In genomic region chr12:39620664-39621658, GRCh38 we compare ENCODE assay signal across 8 cellular contexts. TPM values are rescaled to one million over a fixed set of nuclear protein-coding genes. Genes with fewer than 3 reads are reported as not detected.
DNase-seq lines count a peak whose midpoint lies in the region; ATAC-seq and TF ChIP-seq lines count a peak whose summit lies in the region.

No MANE protein-coding gene starts in this region.

- H3K4me3 ChIP-seq in SK-N-MC (peak overlapping the region; percentile 81), uterus (peak overlapping the region; percentile 43 to 46)

- H3K9me3 Mint-ChIP-seq in chondrocyte (ENCODE audit: low read depth): no peaks in the 10 kb centered on the region
- no peaks in the 10 kb centered on the region for H3K9me3 Mint-ChIP-seq in nephron

- H3K36me3 Mint-ChIP-seq in chondrocyte (ENCODE audit: low read depth) (no peaks in the 10 kb centered on the region), nephron (ENCODE audit: low read depth) (no peaks in the 10 kb centered on the region)

- peak; percentile 41 for ATAC-seq in GM18502 (IDR thresholded peaks at IDR 0.05; ENCODE audit: poor library complexity, unreplicated experiment)
- peak; percentile 32 for ATAC-seq in HG02623 (IDR thresholded peaks at IDR 0.05; ENCODE audit: unreplicated experiment)

- TF ChIP-seq CTCF in chondrocyte (IDR thresholded peaks at IDR 0.05) (no peak), nephron (IDR thresholded peaks at IDR 0.05; ENCODE audit: unreplicated experiment in 3 of 3) (no peak), uterus (IDR thresholded peaks at IDR 0.05) (no peak)

- no peaks in the 10 kb centered on the region for H3K27me3 ChIP-seq in uterus

- TF ChIP-seq POLR2A in uterus (IDR thresholded peaks at IDR 0.05): no peak

- H3K27me3 Mint-ChIP-seq in chondrocyte (ENCODE audit: low read depth): peaks cover 2% of the 10 kb centered on the region
- no peaks in the 10 kb centered on the region for H3K27me3 Mint-ChIP-seq in nephron (ENCODE audit: low read depth)

- H3K4me1 ChIP-seq in uterus: no peaks in the 10 kb centered on the region

- H3K4me1 Mint-ChIP-seq in chondrocyte (ENCODE audit: low read depth): peaks cover 4% of the 10 kb centered on the region
- H3K4me1 Mint-ChIP-seq in nephron: no peaks in the 10 kb centered on the region

- H3K27ac ChIP-seq in SK-N-MC (no peak overlapping the region), uterus (peak overlapping the region; percentile 81 to 88)

- H3K27ac Mint-ChIP-seq in chondrocyte (ENCODE audit: unreplicated experiment) (peak overlapping the region; percentile 1), nephron (peak overlapping the region in 1 of 3 experiments; percentile 34)

- H3K4me3 Mint-ChIP-seq in chondrocyte (ENCODE audit: unreplicated experiment) (no peak overlapping the region), nephron (peak overlapping the region; percentile 40 to 45 (median 43))

- DNase-seq in SK-N-MC (ENCODE audit: low read depth, low spot score) (no peak), chondrocyte (ENCODE audit: low spot score) (no peak), uterus (no peak), foreskin melanocyte (no peak), OCI-M2 (lab: John Stamatoyannopoulos, UW; ENCODE audit: unreplicated experiment) (no peak)

- no peaks in the 10 kb centered on the region for H3K9me3 ChIP-seq in SK-N-MC (ENCODE audit: low read depth, low read length)
- H3K9me3 ChIP-seq in uterus: no peaks in the 10 kb centered on the region

- intact Hi-C loops in uterus (cut with DNase I; ENCODE audit: low total_unique reads): no loop called here

- H3K36me3 ChIP-seq in SK-N-MC (ENCODE audit: insufficient read depth, low read length) (no peaks in the 10 kb centered on the region), uterus (no peaks in the 10 kb centered on the region)

- peak overlapping the region; percentile 62 for H3K9ac ChIP-seq in SK-N-MC (ENCODE audit: insufficient read length)

RNA-seq across cellular contexts. Expression of gene ABCD2, which starts 1.4 kb away (rescaled TPM):
- total RNA-seq in chondrocyte: 0.07 TPM in 1 of 3 replicates, not detected in the others
- 1 to 10 TPM in 3 of 4 donors, under 1 TPM in 1; 0.29 to 3.5 (median 2.0) TPM for total RNA-seq in uterus
